8 cellular contexts compared by ENCODE assay signal in genomic region chr4:38663801-38664703, GRCh38. TPM values are rescaled to one million over a fixed set of nuclear protein-coding genes. Genes with fewer than 3 reads are reported as not detected.
DNase-seq lines count a peak whose midpoint lies in the region; ATAC-seq and TF ChIP-seq lines count a peak whose summit lies in the region.

KLF3 (plus strand) TSS chr4:38664199; CDS start chr4:38680626, 16,427 bp downstream.

- no peak within 1 kb of the TSS for H2AFZ ChIP-seq in GM23338

- H4K20me1 ChIP-seq in DOHH2 (ENCODE audit: control insufficient read depth, insufficient read depth, low read depth, low read length) (no peaks in the 10 kb centered on the region; the same call in 1 of the 2 replicates), GM23338 (replicated peaks; ENCODE audit: insufficient read depth) (no peaks in the 10 kb centered on the region)

- TF ChIP-seq CTCF in DOHH2 (IDR thresholded peaks at IDR 0.05; ENCODE audit: low read depth, low read length, poor library complexity, severe bottlenecking) (no peak), GM23338 (conservative IDR thresholded peaks at IDR 0.05; ENCODE audit: low read depth in 2 of 2) (no peak), LNCaP clone FGC (IDR thresholded peaks at IDR 0.05; ENCODE audit: control insufficient read depth, extremely low read depth, insufficient read depth) (no peak), foreskin fibroblast (IDR thresholded peaks at IDR 0.05; ENCODE audit: low read depth, low read length) (no peak), neural crest cell (conservative IDR thresholded peaks at IDR 0.05) (no peak), stomach (IDR thresholded peaks at IDR 0.05) (no peak)

- H3F3A ChIP-seq in DOHH2 (ENCODE audit: control insufficient read depth, insufficient read depth), result peaks cover 14% of the 10 kb centered on the region
- 0 out of 2 replicates have a peak, but pooled peaks cover 3% of the 10 kb centered on the region for H3F3A ChIP-seq in GM23338 (replicated peaks; ENCODE audit: low read depth)

- H3K27me3 Mint-ChIP-seq in GM23338 (ENCODE audit: insufficient read depth, low read depth, poor library complexity) (peaks cover 23% of the 10 kb centered on the region), neural crest cell (ENCODE audit: low read depth) (no peaks in the 10 kb centered on the region)

- peaks cover 46% of the 10 kb centered on the region for H3K4me1 Mint-ChIP-seq in GM23338
- H3K4me1 Mint-ChIP-seq in neural crest cell, result peaks cover 56% of the 10 kb centered on the region

- peaks cover 8% of the 10 kb centered on the region for H3K4me1 ChIP-seq in DOHH2 (ENCODE audit: control insufficient read depth, low read length)
- peaks cover 28% of the 10 kb centered on the region for H3K4me1 ChIP-seq in GM23338 (ENCODE audit: insufficient read depth)
- peaks cover 13% of the 10 kb centered on the region for H3K4me1 ChIP-seq in SJSA1 (replicated peaks)
- H3K4me1 ChIP-seq in stomach, result peaks cover 18 to 48% (median 40%) of the 10 kb centered on the region in 4 donors

- H3K27me3 ChIP-seq in DOHH2 (ENCODE audit: control insufficient read depth, low read length) (peaks cover 82% of the 10 kb centered on the region), GM23338 (ENCODE audit: insufficient read depth) (peaks cover 35% of the 10 kb centered on the region), SJSA1 (replicated peaks) (no peaks in the 10 kb centered on the region), stomach (no peaks in the 10 kb centered on the region)

- TF ChIP-seq EP300 in stomach (IDR thresholded peaks at IDR 0.05), result no peak

- H3K27ac Mint-ChIP-seq in GM23338 (peak within 1 kb of the TSS; percentile 83), neural crest cell (ENCODE audit: unreplicated experiment) (peak within 1 kb of the TSS; percentile 94)

- intact Hi-C loops in stomach (cut with DNase I; ENCODE audit: low total_unique reads), result no loop called here

- WGBS in stomach, 5 donors, result 0 to 1% (median 0%) methylated on average over 29 to 104 of the region's 110 CpGs

- H3K4me2 ChIP-seq in DOHH2 (ENCODE audit: low read length), result peak within 1 kb of the TSS; percentile 83
- H3K4me2 ChIP-seq in GM23338, result peak within 1 kb of the TSS; percentile 87

- H3K4me3 ChIP-seq in DOHH2 (ENCODE audit: low read length), result peak within 1 kb of the TSS; percentile 65
- peak within 1 kb of the TSS; percentile 75 for H3K4me3 ChIP-seq in GM23338
- H3K4me3 ChIP-seq in LNCaP clone FGC (ENCODE audit: low read depth, low read length), result peak within 1 kb of the TSS; percentile 70
- H3K4me3 ChIP-seq in SJSA1, result peak within 1 kb of the TSS; percentile 94
- peak within 1 kb of the TSS; percentile 74 to 91 for H3K4me3 ChIP-seq in foreskin fibroblast (ENCODE audit: low read depth in 1 of 2, low read length in 2 of 2)
- H3K4me3 ChIP-seq in stomach, result peak within 1 kb of the TSS; percentile 60 to 99 (median 86)

- TF ChIP-seq POLR2A in stomach (IDR thresholded peaks at IDR 0.05), result peak in 1 of 4 donors; percentile 37

- H3K36me3 ChIP-seq in DOHH2 (ENCODE audit: control insufficient read depth, low read length), result no peaks in the 10 kb centered on the region
- no peaks in the 10 kb centered on the region for H3K36me3 ChIP-seq in GM23338 (ENCODE audit: insufficient read depth)
- peaks cover 14% of the 10 kb centered on the region for H3K36me3 ChIP-seq in SJSA1
- H3K36me3 ChIP-seq in stomach, result no peaks in the 10 kb centered on the region

- no peaks in the 10 kb centered on the region for H3K9me3 ChIP-seq in DOHH2 (ENCODE audit: control insufficient read depth, insufficient read depth, low read length)
- H3K9me3 ChIP-seq in SJSA1 (replicated peaks), result no peaks in the 10 kb centered on the region
- no peaks in the 10 kb centered on the region for H3K9me3 ChIP-seq in stomach

- no peaks in the 10 kb centered on the region for H3K79me2 ChIP-seq in DOHH2 (ENCODE audit: control insufficient read depth, low read length)
- peaks cover 30% of the 10 kb centered on the region for H3K79me2 ChIP-seq in GM23338 (replicated peaks; ENCODE audit: insufficient read depth)

- peak within 1 kb of the TSS; percentile 95 for H3K4me3 Mint-ChIP-seq in GM23338
- H3K4me3 Mint-ChIP-seq in neural crest cell, result peak within 1 kb of the TSS; percentile 97

- DNase-seq in GM23338 (ENCODE audit: low spot score) (peak; percentile 72), LNCaP clone FGC (ENCODE audit: low read depth) (peak; percentile 50), SJSA1 (ENCODE audit: low read depth in 1 of 2, low spot score in 2 of 2) (peak; percentile 54 to 85), foreskin fibroblast (peak; percentile 89 to 96), neural crest cell (ENCODE audit: low read depth, low spot score) (peak; percentile 72), stomach (peak; percentile 96)
- DNase-seq in activated gamma-delta T cell treated with anti-CD3 and anti-CD28 coated beads, Interleukin-2, amount 50 U/mL, for 16 hours (ENCODE audit: low read depth), result peak; percentile 79

- ATAC-seq in GM23338, result peak; percentile 55

- peaks cover 2% of the 10 kb centered on the region; the same call in 1 of the 3 replicates for H3K9me3 Mint-ChIP-seq in GM23338
- H3K9me3 Mint-ChIP-seq in neural crest cell, result no peaks in the 10 kb centered on the region

- H3K27ac ChIP-seq in DOHH2 (ENCODE audit: low read depth, low read length), result no peak within 1 kb of the TSS
- H3K27ac ChIP-seq in GM23338 (ENCODE audit: low read depth), result peak within 1 kb of the TSS; percentile 68; the same call in 1 of the 2 replicates
- H3K27ac ChIP-seq in SJSA1, result peak within 1 kb of the TSS; percentile 90
- H3K27ac ChIP-seq in stomach, result peak within 1 kb of the TSS; percentile 97 to 100 (median 100)

- H3K9me2 ChIP-seq in DOHH2 (replicated peaks; ENCODE audit: control insufficient read depth, low read length) (no peaks in the 10 kb centered on the region), GM23338 (ENCODE audit: insufficient read depth) (no peaks in the 10 kb centered on the region)

- H3K36me3 Mint-ChIP-seq in GM23338 (ENCODE audit: low read depth), result peaks cover 13% of the 10 kb centered on the region; the same call in 2 of the 3 replicates
- H3K36me3 Mint-ChIP-seq in neural crest cell (ENCODE audit: low read depth), result peaks cover 5% of the 10 kb centered on the region

TF ChIP-seq in GM23338, 12 proteins besides CTCF, POLR2A, EP300 and RAD21:
- 0 out of 2 replicates have a peak, but pooled peaks have one; percentile 27 for TF ChIP-seq POLR2AphosphoS5 (IDR thresholded peaks at IDR 0.05; ENCODE audit: low read depth)
- TF ChIP-seq CREB1 (CRISPR knock-in tag; IDR thresholded peaks at IDR 0.05; ENCODE audit: low read depth), result no peak
- no peak for TF ChIP-seq EZH2phosphoT487 (IDR thresholded peaks at IDR 0.05; ENCODE audit: unreplicated experiment)

RNA-seq across cellular contexts. Expression of gene KLF3, which starts in this region (rescaled TPM):
- 16.5 and 19.2 TPM in 2 replicates for total RNA-seq in GM23338 (2014; rRNA removed; shearing (Covaris generic))
- polyA plus RNA-seq in GM23338 (2016; fragmentation: Nextera tagmentation; extraction: Ambion mirVana), result 14.1 and 15.0 TPM in 2 replicates
- total RNA-seq in SJSA1 (2014; rRNA removed; shearing (Covaris generic)), result 4.1 and 8.3 TPM in 2 replicates
- 38.2 and 38.4 TPM in 2 replicates for total RNA-seq in neural crest cell
- 100 to 1,000 TPM in 2 of 5 donors, 10 to 100 TPM in 3; 46.4 to 113 (median 79.1) TPM for total RNA-seq in stomach
- 10 to 100 TPM; 13.0 to 45.1 (median 13.5) TPM for polyA plus RNA-seq in stomach
